Comparison of ENCODE assay signal across 1 cellular context in the genomic region with DNA sequence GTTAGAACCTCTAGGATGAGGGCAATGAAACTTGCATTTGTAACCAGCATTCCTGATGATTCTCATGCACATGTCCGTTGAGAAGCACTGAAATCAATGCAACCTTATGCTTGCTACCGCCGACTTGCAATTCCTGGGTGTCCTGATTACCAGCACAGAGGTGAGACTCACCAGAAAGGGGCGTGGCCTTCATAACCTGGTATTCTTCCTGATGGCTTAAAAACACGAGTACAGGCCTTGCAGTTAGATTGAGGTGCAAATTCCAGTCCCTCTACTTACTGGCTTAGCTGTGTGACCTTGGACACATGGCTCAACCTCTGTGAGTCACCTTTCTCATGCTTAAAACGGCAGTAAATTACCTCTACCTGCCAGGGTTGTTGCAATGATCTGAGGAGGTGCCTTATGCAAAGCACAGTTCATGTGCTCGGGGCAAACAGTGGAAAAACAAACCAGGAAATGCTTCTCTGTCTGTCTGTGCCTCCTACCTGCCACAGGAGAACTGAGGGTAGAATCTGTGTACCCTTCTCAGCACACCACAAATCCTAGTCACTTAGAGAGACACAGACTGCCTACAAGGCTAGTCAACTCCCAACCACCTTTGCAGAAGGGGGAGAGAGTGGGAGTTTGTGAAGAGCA.
A peak's percentile ranks its signal among the peaks of the same experiment; 100 is the strongest.
TF ChIP-seq lines count a peak whose summit lies in the region.

No MANE protein-coding gene starts in this region.

TF ChIP-seq in HepG2, 621 proteins besides CTCF, POLR2A, EP300 and RAD21 (continued from another document and continues in another):
- TF ChIP-seq, protein P1, sequence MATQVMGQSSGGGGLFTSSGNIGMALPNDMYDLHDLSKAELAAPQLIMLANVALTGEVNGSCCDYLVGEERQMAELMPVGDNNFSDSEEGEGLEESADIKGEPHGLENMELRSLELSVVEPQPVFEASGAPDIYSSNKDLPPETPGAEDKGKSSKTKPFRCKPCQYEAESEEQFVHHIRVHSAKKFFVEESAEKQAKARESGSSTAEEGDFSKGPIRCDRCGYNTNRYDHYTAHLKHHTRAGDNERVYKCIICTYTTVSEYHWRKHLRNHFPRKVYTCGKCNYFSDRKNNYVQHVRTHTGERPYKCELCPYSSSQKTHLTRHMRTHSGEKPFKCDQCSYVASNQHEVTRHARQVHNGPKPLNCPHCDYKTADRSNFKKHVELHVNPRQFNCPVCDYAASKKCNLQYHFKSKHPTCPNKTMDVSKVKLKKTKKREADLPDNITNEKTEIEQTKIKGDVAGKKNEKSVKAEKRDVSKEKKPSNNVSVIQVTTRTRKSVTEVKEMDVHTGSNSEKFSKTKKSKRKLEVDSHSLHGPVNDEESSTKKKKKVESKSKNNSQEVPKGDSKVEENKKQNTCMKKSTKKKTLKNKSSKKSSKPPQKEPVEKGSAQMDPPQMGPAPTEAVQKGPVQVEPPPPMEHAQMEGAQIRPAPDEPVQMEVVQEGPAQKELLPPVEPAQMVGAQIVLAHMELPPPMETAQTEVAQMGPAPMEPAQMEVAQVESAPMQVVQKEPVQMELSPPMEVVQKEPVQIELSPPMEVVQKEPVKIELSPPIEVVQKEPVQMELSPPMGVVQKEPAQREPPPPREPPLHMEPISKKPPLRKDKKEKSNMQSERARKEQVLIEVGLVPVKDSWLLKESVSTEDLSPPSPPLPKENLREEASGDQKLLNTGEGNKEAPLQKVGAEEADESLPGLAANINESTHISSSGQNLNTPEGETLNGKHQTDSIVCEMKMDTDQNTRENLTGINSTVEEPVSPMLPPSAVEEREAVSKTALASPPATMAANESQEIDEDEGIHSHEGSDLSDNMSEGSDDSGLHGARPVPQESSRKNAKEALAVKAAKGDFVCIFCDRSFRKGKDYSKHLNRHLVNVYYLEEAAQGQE (IDR thresholded peaks at IDR 0.05; ENCODE audit: borderline replicate concordance in 1 of 2, low read depth in 1 of 2, low read length in 2 of 2), result 0 out of 4 replicates have a peak, but pooled peaks of 1 of the 2 experiments have one; percentile 40
- TF ChIP-seq ZNF557 (CRISPR knock-in tag; IDR thresholded peaks at IDR 0.05) (no peak), NFKBIZ (CRISPR knock-in tag; IDR thresholded peaks at IDR 0.05) (peak; percentile 87), ZNF260 (CRISPR knock-in tag; IDR thresholded peaks at IDR 0.05; ENCODE audit: borderline replicate concordance, low read depth) (no peak), MATR3 (CRISPR knock-in tag; IDR thresholded peaks at IDR 0.05) (no peak), RORA (CRISPR knock-in tag; IDR thresholded peaks at IDR 0.05) (no peak), ZNF746 (CRISPR knock-in tag; IDR thresholded peaks at IDR 0.05) (no peak; the same call in 1 of the 2 replicates), HOXA5 (CRISPR knock-in tag; IDR thresholded peaks at IDR 0.05) (peak; percentile 70), STAG1 (CRISPR knock-in tag; IDR thresholded peaks at IDR 0.05) (no peak), TBP (CRISPR knock-in tag; IDR thresholded peaks at IDR 0.05) (no peak), SMARCC2 (IDR thresholded peaks at IDR 0.05) (no peak), STAT5B (CRISPR knock-in tag; IDR thresholded peaks at IDR 0.05) (no peak), ZFP36L2 (CRISPR knock-in tag; IDR thresholded peaks at IDR 0.05) (no peak), ZNF331 (CRISPR knock-in tag; IDR thresholded peaks at IDR 0.05) (peak; percentile 72), FLYWCH1 (CRISPR knock-in tag; IDR thresholded peaks at IDR 0.05) (no peak), HES4 (CRISPR knock-in tag; IDR thresholded peaks at IDR 0.05; ENCODE audit: borderline replicate concordance) (no peak), ATF7 (IDR thresholded peaks at IDR 0.05) (0 out of 2 replicates have a peak, but pooled peaks have one; percentile 29), ATF7 (CRISPR knock-in tag; IDR thresholded peaks at IDR 0.05) (no peak; the same call in 1 of the 2 replicates), CEBPB (IDR thresholded peaks at IDR 0.05; ENCODE audit: borderline replicate concordance, low read depth, low read length) (peak; percentile 93), KDM5B (CRISPR knock-in tag; IDR thresholded peaks at IDR 0.05; ENCODE audit: borderline replicate concordance) (no peak), ZNF616 (CRISPR knock-in tag; IDR thresholded peaks at IDR 0.05; ENCODE audit: low read depth) (no peak), MXI1 (IDR thresholded peaks at IDR 0.05; ENCODE audit: borderline replicate concordance, low read depth, low read length) (peak; percentile 68; the same call in 1 of the 3 replicates), SCMH1 (CRISPR knock-in tag; IDR thresholded peaks at IDR 0.05; ENCODE audit: borderline replicate concordance) (no peak), ATRX (CRISPR knock-in tag; IDR thresholded peaks at IDR 0.05; ENCODE audit: borderline replicate concordance) (no peak), JUNB (CRISPR knock-in tag; IDR thresholded peaks at IDR 0.05; ENCODE audit: borderline replicate concordance) (peak; percentile 95), IRX3 (CRISPR knock-in tag; IDR thresholded peaks at IDR 0.05; ENCODE audit: borderline replicate concordance, low read depth) (no peak), YEATS2 (CRISPR knock-in tag; IDR thresholded peaks at IDR 0.05; ENCODE audit: borderline replicate concordance) (no peak), EHMT2 (IDR thresholded peaks at IDR 0.05; ENCODE audit: borderline replicate concordance, low read depth, low read length) (no peak), ARHGAP35 (CRISPR knock-in tag; IDR thresholded peaks at IDR 0.05; ENCODE audit: borderline replicate concordance) (no peak), ZNF224 (CRISPR knock-in tag; IDR thresholded peaks at IDR 0.05) (no peak), RELA (CRISPR knock-in tag; IDR thresholded peaks at IDR 0.05) (no peak), ZNF225 (CRISPR knock-in tag; IDR thresholded peaks at IDR 0.05) (no peak), ZFAT (CRISPR knock-in tag; conservative IDR thresholded peaks at IDR 0.05) (no peak)
- TF ChIP-seq, protein P2, sequence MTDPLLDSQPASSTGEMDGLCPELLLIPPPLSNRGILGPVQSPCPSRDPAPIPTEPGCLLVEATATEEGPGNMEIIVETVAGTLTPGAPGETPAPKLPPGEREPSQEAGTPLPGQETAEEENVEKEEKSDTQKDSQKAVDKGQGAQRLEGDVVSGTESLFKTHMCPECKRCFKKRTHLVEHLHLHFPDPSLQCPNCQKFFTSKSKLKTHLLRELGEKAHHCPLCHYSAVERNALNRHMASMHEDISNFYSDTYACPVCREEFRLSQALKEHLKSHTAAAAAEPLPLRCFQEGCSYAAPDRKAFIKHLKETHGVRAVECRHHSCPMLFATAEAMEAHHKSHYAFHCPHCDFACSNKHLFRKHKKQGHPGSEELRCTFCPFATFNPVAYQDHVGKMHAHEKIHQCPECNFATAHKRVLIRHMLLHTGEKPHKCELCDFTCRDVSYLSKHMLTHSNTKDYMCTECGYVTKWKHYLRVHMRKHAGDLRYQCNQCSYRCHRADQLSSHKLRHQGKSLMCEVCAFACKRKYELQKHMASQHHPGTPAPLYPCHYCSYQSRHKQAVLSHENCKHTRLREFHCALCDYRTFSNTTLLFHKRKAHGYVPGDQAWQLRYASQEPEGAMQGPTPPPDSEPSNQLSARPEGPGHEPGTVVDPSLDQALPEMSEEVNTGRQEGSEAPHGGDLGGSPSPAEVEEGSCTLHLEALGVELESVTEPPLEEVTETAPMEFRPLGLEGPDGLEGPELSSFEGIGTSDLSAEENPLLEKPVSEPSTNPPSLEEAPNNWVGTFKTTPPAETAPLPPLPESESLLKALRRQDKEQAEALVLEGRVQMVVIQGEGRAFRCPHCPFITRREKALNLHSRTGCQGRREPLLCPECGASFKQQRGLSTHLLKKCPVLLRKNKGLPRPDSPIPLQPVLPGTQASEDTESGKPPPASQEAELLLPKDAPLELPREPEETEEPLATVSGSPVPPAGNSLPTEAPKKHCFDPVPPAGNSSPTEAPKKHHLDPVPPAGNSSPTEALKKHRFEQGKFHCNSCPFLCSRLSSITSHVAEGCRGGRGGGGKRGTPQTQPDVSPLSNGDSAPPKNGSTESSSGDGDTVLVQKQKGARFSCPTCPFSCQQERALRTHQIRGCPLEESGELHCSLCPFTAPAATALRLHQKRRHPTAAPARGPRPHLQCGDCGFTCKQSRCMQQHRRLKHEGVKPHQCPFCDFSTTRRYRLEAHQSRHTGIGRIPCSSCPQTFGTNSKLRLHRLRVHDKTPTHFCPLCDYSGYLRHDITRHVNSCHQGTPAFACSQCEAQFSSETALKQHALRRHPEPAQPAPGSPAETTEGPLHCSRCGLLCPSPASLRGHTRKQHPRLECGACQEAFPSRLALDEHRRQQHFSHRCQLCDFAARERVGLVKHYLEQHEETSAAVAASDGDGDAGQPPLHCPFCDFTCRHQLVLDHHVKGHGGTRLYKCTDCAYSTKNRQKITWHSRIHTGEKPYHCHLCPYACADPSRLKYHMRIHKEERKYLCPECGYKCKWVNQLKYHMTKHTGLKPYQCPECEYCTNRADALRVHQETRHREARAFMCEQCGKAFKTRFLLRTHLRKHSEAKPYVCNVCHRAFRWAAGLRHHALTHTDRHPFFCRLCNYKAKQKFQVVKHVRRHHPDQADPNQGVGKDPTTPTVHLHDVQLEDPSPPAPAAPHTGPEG (CRISPR knock-in tag; IDR thresholded peaks at IDR 0.05), result no peak
- TF ChIP-seq, protein P3, sequence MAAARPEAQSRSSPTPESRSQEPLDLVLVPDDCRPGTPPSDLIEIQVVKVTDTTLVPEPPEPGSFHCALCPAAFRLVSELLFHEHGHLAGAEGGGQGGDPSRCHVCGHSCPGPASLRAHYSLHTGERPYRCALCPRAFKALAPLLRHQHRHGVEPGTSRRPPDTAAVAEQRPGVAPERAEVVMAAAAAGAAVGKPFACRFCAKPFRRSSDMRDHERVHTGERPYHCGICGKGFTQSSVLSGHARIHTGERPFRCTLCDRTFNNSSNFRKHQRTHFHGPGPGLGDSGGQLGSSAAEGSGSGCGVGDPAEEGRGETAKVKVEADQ (CRISPR knock-in tag; IDR thresholded peaks at IDR 0.05; ENCODE audit: borderline replicate concordance), result no peak
- TF ChIP-seq, protein P4, sequence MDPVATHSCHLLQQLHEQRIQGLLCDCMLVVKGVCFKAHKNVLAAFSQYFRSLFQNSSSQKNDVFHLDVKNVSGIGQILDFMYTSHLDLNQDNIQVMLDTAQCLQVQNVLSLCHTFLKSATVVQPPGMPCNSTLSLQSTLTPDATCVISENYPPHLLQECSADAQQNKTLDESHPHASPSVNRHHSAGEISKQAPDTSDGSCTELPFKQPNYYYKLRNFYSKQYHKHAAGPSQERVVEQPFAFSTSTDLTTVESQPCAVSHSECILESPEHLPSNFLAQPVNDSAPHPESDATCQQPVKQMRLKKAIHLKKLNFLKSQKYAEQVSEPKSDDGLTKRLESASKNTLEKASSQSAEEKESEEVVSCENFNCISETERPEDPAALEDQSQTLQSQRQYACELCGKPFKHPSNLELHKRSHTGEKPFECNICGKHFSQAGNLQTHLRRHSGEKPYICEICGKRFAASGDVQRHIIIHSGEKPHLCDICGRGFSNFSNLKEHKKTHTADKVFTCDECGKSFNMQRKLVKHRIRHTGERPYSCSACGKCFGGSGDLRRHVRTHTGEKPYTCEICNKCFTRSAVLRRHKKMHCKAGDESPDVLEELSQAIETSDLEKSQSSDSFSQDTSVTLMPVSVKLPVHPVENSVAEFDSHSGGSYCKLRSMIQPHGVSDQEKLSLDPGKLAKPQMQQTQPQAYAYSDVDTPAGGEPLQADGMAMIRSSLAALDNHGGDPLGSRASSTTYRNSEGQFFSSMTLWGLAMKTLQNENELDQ (CRISPR knock-in tag; IDR thresholded peaks at IDR 0.05; ENCODE audit: borderline replicate concordance), result no peak
- TF ChIP-seq, protein P5, sequence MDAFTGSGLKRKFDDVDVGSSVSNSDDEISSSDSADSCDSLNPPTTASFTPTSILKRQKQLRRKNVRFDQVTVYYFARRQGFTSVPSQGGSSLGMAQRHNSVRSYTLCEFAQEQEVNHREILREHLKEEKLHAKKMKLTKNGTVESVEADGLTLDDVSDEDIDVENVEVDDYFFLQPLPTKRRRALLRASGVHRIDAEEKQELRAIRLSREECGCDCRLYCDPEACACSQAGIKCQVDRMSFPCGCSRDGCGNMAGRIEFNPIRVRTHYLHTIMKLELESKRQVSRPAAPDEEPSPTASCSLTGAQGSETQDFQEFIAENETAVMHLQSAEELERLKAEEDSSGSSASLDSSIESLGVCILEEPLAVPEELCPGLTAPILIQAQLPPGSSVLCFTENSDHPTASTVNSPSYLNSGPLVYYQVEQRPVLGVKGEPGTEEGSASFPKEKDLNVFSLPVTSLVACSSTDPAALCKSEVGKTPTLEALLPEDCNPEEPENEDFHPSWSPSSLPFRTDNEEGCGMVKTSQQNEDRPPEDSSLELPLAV (CRISPR knock-in tag; conservative IDR thresholded peaks at IDR 0.05; ENCODE audit: low read depth), result no peak
- TF ChIP-seq, protein P6, sequence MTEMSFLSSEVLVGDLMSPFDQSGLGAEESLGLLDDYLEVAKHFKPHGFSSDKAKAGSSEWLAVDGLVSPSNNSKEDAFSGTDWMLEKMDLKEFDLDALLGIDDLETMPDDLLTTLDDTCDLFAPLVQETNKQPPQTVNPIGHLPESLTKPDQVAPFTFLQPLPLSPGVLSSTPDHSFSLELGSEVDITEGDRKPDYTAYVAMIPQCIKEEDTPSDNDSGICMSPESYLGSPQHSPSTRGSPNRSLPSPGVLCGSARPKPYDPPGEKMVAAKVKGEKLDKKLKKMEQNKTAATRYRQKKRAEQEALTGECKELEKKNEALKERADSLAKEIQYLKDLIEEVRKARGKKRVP (CRISPR knock-in tag; IDR thresholded peaks at IDR 0.05), result peak in 1 of 2 experiments; percentile 83; a peak in 2 of 4 replicates
- TF ChIP-seq, protein P7, sequence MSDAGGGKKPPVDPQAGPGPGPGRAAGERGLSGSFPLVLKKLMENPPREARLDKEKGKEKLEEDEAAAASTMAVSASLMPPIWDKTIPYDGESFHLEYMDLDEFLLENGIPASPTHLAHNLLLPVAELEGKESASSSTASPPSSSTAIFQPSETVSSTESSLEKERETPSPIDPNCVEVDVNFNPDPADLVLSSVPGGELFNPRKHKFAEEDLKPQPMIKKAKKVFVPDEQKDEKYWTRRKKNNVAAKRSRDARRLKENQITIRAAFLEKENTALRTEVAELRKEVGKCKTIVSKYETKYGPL (CRISPR knock-in tag; IDR thresholded peaks at IDR 0.05), result 0 out of 2 replicates have a peak, but pooled peaks have one; percentile 37
- TF ChIP-seq, protein P8, sequence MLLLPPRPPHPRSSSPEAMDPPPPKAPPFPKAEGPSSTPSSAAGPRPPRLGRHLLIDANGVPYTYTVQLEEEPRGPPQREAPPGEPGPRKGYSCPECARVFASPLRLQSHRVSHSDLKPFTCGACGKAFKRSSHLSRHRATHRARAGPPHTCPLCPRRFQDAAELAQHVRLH (CRISPR knock-in tag; IDR thresholded peaks at IDR 0.05; ENCODE audit: borderline replicate concordance, low read depth), result peak; percentile 90; the same call in 1 of the 2 replicates
- TF ChIP-seq, protein P9, sequence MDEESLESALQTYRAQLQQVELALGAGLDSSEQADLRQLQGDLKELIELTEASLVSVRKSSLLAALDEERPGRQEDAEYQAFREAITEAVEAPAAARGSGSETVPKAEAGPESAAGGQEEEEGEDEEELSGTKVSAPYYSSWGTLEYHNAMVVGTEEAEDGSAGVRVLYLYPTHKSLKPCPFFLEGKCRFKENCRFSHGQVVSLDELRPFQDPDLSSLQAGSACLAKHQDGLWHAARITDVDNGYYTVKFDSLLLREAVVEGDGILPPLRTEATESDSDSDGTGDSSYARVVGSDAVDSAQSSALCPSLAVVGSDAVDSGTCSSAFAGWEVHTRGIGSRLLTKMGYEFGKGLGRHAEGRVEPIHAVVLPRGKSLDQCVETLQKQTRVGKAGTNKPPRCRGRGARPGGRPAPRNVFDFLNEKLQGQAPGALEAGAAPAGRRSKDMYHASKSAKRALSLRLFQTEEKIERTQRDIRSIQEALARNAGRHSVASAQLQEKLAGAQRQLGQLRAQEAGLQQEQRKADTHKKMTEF (CRISPR knock-in tag; IDR thresholded peaks at IDR 0.05), result peak; percentile 85
- TF ChIP-seq, protein P10, sequence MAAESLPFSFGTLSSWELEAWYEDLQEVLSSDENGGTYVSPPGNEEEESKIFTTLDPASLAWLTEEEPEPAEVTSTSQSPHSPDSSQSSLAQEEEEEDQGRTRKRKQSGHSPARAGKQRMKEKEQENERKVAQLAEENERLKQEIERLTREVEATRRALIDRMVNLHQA (CRISPR knock-in tag; IDR thresholded peaks at IDR 0.05), result no peak
